ENCODE assay signal across 8 cellular contexts in the genomic region with DNA sequence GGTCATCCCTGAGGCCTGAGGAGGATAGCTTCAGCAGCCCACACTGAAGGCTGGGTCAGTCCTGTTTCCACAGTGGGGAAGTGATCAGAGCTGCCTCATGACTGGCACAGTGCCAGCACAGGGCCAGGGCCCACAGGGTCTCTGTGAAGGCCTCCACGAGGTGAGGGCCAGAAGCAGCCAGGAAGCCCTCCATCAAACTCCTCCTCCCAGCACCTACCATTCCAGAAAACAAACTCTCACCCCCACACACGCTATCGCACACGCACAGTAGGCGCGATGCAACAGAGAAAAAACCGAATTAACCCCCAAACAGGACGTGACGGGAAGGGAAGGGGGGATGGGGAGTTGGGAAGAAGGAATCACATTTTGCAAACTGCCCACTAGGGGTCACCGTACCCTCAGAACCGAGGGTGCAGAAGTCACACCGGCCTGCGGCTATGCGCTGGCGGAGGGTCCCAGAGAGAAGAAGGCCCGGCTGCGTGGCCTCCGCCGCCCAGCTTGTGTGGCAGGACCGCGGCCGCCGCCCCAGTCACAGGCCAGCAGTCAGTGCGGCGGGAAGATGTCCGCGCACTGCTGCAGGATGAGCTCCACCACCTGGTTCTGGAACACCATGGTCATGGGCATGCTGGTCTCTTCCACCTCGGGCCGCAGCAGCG. TPM values are rescaled to one million over a fixed set of nuclear protein-coding genes. Genes with fewer than 3 reads are reported as not detected.
A peak's percentile ranks its signal among the peaks of the same experiment; 100 is the strongest.
DNase-seq lines count a peak whose midpoint lies in the region; ATAC-seq lines count a peak whose summit lies in the region.

No MANE protein-coding gene starts in this region.

- H3K27ac ChIP-seq in HUES64 (ENCODE audit: low read depth, low read length) = no peak overlapping the region

- H3K36me3 ChIP-seq in HUES64 (ENCODE audit: insufficient read depth, low read length) = no peaks in the 10 kb centered on the region

- peak overlapping the region; percentile 40; the same call in 1 of the 2 replicates for H3K9ac ChIP-seq in HUES64 (ENCODE audit: low read depth, low read length)

- peaks cover 4% of the 10 kb centered on the region; the same call in 1 of the 2 replicates for H3K4me1 ChIP-seq in HUES64 (ENCODE audit: insufficient read depth, low read length)

- no peaks in the 10 kb centered on the region for H3K9me3 ChIP-seq in HUES64 (ENCODE audit: insufficient read depth, low read depth, low read length)

- 18% methylated on average over 27 of the region's 30 CpGs for WGBS in HUES64

- in situ Hi-C loops in Caki2 (cut with HindIII; ENCODE audit: low pct_unique_long_range_greater_than_20kb, low sequenced_read_pairs) = no loop called here

- DNase-seq in Caki2 (ENCODE audit: low read depth) (peak; percentile 59), RPMI7951 (ENCODE audit: low read depth) (peak; percentile 63), astrocyte of the hippocampus (ENCODE audit: low read depth, low spot score) (peak; percentile 91), hippocampal formation (lab: John Stamatoyannopoulos, UW) (peak; percentile 39 to 42), retina (peak; percentile 93)

- ATAC-seq in HG03439 (IDR thresholded peaks at IDR 0.05; ENCODE audit: unreplicated experiment) (no peak), HG02763 (IDR thresholded peaks at IDR 0.05; ENCODE audit: unreplicated experiment) (no peak)

- no peak overlapping the region for H3K4me3 ChIP-seq in HUES64 (ENCODE audit: low read length)

- H3K27me3 ChIP-seq in HUES64 (ENCODE audit: insufficient read depth, low read length) = 0 out of 2 replicates have a peak, but pooled peaks cover 3% of the 10 kb centered on the region

RNA-seq across cellular contexts. Expression of gene ARHGAP27, which starts 37.6 kb away (rescaled TPM):
- total RNA-seq in Caki2 (2014; rRNA removed; shearing (Covaris generic); ENCODE audit: low replicate concordance) = 15.8 and 25.4 TPM in 2 replicates
- polyA plus RNA-seq in HUES64 (2013, experiment 1 of 2) = 4.2 TPM
- polyA plus RNA-seq in HUES64 (2013, experiment 2 of 2) = 4.3 TPM
- total RNA-seq in RPMI7951 (2014; rRNA removed; shearing (Covaris generic)) = 0.29 and 0.72 TPM in 2 replicates

Comparison
In these comparisons a context has a peak if more than half of its experiments do, and no peak if none do; other contexts are left out.
1. DNase-seq: peak in every context shown above with its lines; median percentile 93 in retina; 91 in astrocyte of the hippocampus; 63 in RPMI7951; 59 in Caki2; 40 in hippocampal formation.